ENCODE assay signal across 15 cellular contexts in the genomic region with DNA sequence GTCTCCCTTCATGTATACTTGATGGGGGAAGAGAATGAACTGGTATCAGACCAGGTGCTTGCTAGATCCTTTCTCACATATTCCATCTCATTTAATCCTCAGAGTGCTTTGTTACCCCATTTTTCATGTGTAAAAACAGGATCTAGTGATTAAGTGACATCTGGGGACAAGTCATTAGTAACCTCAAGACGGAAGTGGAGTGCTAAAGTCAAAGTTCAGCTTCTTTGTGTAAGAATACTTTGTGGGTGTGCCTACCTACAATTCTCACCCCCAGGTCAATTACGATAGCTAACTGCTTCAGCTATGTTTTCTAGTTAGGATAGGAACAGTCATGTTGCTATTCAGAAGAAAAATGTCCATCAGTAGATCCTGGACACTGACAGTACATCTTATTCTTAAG. TPM values are rescaled to one million over a fixed set of nuclear protein-coding genes. Genes with fewer than 3 reads are reported as not detected.
DNase-seq lines count a peak whose midpoint lies in the region; ATAC-seq and TF ChIP-seq lines count a peak whose summit lies in the region.
"Had no signal": no experiment of that assay in that cellular context is flagged by ENCODE, and none has a peak within 500 bp of the region (broad histone marks: within the 10 kb centered on the region; RNA-seq: fewer than 3 reads in every experiment).

No MANE protein-coding gene starts in this region.

- peaks cover 72% of the 10 kb centered on the region for H3K4me1 Mint-ChIP-seq in CD8-positive, alpha-beta T cell (ENCODE audit: low read depth)
- H3K4me1 Mint-ChIP-seq in WTC11 = peaks cover 66% of the 10 kb centered on the region

- DNase-seq in CD8-positive, alpha-beta T cell = no peak
- DNase-seq in Jurkat, Clone E6-1 (ENCODE audit: low read depth, low spot score) = peak; percentile 62
- no peak for DNase-seq in WTC11 (ENCODE audit: low spot score)
- no peak for DNase-seq in inferior parietal cortex (ENCODE audit: extremely low spot score)
- no peak for DNase-seq in NCI-H2227 treated with DMSO at 0.1 percent for 48 hours (lab: John Stamatoyannopoulos, UW)
- no peak for DNase-seq in ACHN
- DNase-seq: DMS 273 treated with DMSO at 0.1 percent for 48 hours; effector CD4-positive, alpha-beta T cell; lower lobe of right lung; NCI-H146; tibial artery had no signal

- peaks cover 27% of the 10 kb centered on the region for H3K4me1 ChIP-seq in CD8-positive, alpha-beta T cell (ENCODE audit: insufficient read depth, low read length)
- peaks cover 23 to 45% of the 10 kb centered on the region in 2 donors for H3K4me1 ChIP-seq in muscle layer of duodenum (ENCODE audit: control insufficient read depth in 1 of 2, insufficient read depth in 2 of 2, low read length in 2 of 2)

- H3K27me3 ChIP-seq in CD8-positive, alpha-beta T cell (ENCODE audit: insufficient read depth, low read length) = no peaks in the 10 kb centered on the region
- no peaks in the 10 kb centered on the region for H3K27me3 ChIP-seq in muscle layer of duodenum (ENCODE audit: low read depth, low read length)
- H3K27me3 ChIP-seq: tibial artery had no signal

- POLR2A ChIA-PET in CD8-positive, alpha-beta T cell (lab: Charles Lee) = interaction anchor here (1.5 kb wide), 1 partner anchor 33 kb away, joined by 3 read pairs; no protein-coding TSS in a partner anchor
- POLR2A ChIA-PET in WTC11 (lab: Charles Lee) = no interaction called here

- peaks cover 34% of the 10 kb centered on the region for H3K36me3 Mint-ChIP-seq in CD8-positive, alpha-beta T cell
- H3K36me3 Mint-ChIP-seq in WTC11 = peaks cover 2% of the 10 kb centered on the region; the same call in 1 of the 2 replicates

- no peak for TF ChIP-seq CTCF in CD8-positive, alpha-beta T cell (IDR thresholded peaks at IDR 0.05)
- TF ChIP-seq CTCF in WTC11 (IDR thresholded peaks at IDR 0.05) = no peak

- CTCF ChIA-PET in CD8-positive, alpha-beta T cell (lab: Charles Lee) = interaction anchor here (0.7 kb wide), 1 partner anchor 110 kb away, joined by 3 read pairs; no protein-coding TSS in a partner anchor
- CTCF ChIA-PET in WTC11 (lab: Charles Lee) = interaction anchor here (0.8 kb wide), 1 partner anchor 136 kb away, joined by 3 read pairs; no protein-coding TSS in a partner anchor

- intact Hi-C loops in CD8-positive, alpha-beta T cell (cut with DNase I, micrococcal nuclease) = loop anchor here in 1 of 2 experiments (10.0 kb wide), 3 partner anchors 322 to 1162 kb away; a partner anchor contains a TSS

- in situ Hi-C loops in ACHN (cut with HindIII; ENCODE audit: low pct_ligation_motif_present, low pct_unique_long_range_greater_than_20kb, low sequenced_read_pairs) = no loop called here

- peak overlapping the region; percentile 60 for H3K27ac Mint-ChIP-seq in CD8-positive, alpha-beta T cell
- peak overlapping the region; percentile 29 for H3K27ac Mint-ChIP-seq in WTC11
- H3K27ac Mint-ChIP-seq: progenitor cell of endocrine pancreas had no signal

- no peaks in the 10 kb centered on the region for H3K9me3 ChIP-seq in CD8-positive, alpha-beta T cell (ENCODE audit: low read length)
- no peaks in the 10 kb centered on the region for H3K9me3 ChIP-seq in muscle layer of duodenum (ENCODE audit: control insufficient read depth in 1 of 2, low read length in 2 of 2)
- H3K9me3 ChIP-seq: lower lobe of right lung, tibial artery had no signal

- ATAC-seq in CD8-positive, alpha-beta T cell = no peak
- ATAC-seq in WTC11 (no peak), GM19463 (IDR thresholded peaks at IDR 0.05; ENCODE audit: unreplicated experiment) (no peak)
- ATAC-seq: lower lobe of right lung had no signal

- no peak overlapping the region for H3K4me3 ChIP-seq in CD8-positive, alpha-beta T cell (ENCODE audit: low read depth, low read length)
- H3K4me3 ChIP-seq in Jurkat, Clone E6-1 (ENCODE audit: low read length) = no peak overlapping the region
- H3K4me3 ChIP-seq in muscle layer of duodenum (ENCODE audit: low read depth in 1 of 2, low read length in 2 of 2) = no peak overlapping the region
- H3K4me3 ChIP-seq: lower lobe of right lung, tibial artery had no signal

- no peaks in the 10 kb centered on the region for H3K9me3 Mint-ChIP-seq in CD8-positive, alpha-beta T cell
- H3K9me3 Mint-ChIP-seq in WTC11 = no peaks in the 10 kb centered on the region

- no peak overlapping the region for H3K4me3 Mint-ChIP-seq in CD8-positive, alpha-beta T cell
- no peak overlapping the region for H3K4me3 Mint-ChIP-seq in WTC11

- no peak overlapping the region for H3K27ac ChIP-seq in CD8-positive, alpha-beta T cell (ENCODE audit: low read depth, low read length)
- peak overlapping the region; percentile 34 for H3K27ac ChIP-seq in muscle layer of duodenum (ENCODE audit: low read length)
- H3K27ac ChIP-seq: lower lobe of right lung, tibial artery, VCaP had no signal

- no peaks in the 10 kb centered on the region for H3K27me3 Mint-ChIP-seq in CD8-positive, alpha-beta T cell (ENCODE audit: low read depth)
- H3K27me3 Mint-ChIP-seq in WTC11 (ENCODE audit: low read depth) = no peaks in the 10 kb centered on the region
- H3K27me3 Mint-ChIP-seq: progenitor cell of endocrine pancreas had no signal

- no peaks in the 10 kb centered on the region for H3K36me3 ChIP-seq in CD8-positive, alpha-beta T cell (ENCODE audit: insufficient read depth, low read length)
- no peaks in the 10 kb centered on the region for H3K36me3 ChIP-seq in muscle layer of duodenum (ENCODE audit: control insufficient read depth in 1 of 2, insufficient read depth in 2 of 2, low read length in 2 of 2)
- H3K36me3 ChIP-seq: lower lobe of right lung, tibial artery had no signal

TF ChIP-seq in WTC11, 78 proteins besides CTCF, POLR2A, EP300 and RAD21:
- TF ChIP-seq NFYB (CRISPR knock-in tag; conservative IDR thresholded peaks at IDR 0.05; ENCODE audit: low read depth) (no peak), ZNF219 (CRISPR knock-in tag; IDR thresholded peaks at IDR 0.05; ENCODE audit: borderline replicate concordance) (no peak), TCF7 (CRISPR knock-in tag; IDR thresholded peaks at IDR 0.05; ENCODE audit: low read depth) (no peak), RELA (CRISPR knock-in tag; IDR thresholded peaks at IDR 0.05; ENCODE audit: borderline replicate concordance) (no peak), CREM (CRISPR knock-in tag; IDR thresholded peaks at IDR 0.05) (no peak), JAZF1 (CRISPR knock-in tag; IDR thresholded peaks at IDR 0.05) (no peak), TEAD4 (CRISPR knock-in tag; IDR thresholded peaks at IDR 0.05) (no peak), GABPB1 (CRISPR knock-in tag; IDR thresholded peaks at IDR 0.05) (no peak), ETV6 (CRISPR knock-in tag; IDR thresholded peaks at IDR 0.05) (no peak), TP53 (CRISPR knock-in tag; IDR thresholded peaks at IDR 0.05) (no peak), NFE2L1 (CRISPR knock-in tag; IDR thresholded peaks at IDR 0.05) (no peak), PRRX2 (CRISPR knock-in tag; IDR thresholded peaks at IDR 0.05) (no peak)
- TF ChIP-seq, protein P1, sequence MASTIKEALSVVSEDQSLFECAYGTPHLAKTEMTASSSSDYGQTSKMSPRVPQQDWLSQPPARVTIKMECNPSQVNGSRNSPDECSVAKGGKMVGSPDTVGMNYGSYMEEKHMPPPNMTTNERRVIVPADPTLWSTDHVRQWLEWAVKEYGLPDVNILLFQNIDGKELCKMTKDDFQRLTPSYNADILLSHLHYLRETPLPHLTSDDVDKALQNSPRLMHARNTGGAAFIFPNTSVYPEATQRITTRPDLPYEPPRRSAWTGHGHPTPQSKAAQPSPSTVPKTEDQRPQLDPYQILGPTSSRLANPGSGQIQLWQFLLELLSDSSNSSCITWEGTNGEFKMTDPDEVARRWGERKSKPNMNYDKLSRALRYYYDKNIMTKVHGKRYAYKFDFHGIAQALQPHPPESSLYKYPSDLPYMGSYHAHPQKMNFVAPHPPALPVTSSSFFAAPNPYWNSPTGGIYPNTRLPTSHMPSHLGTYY (CRISPR knock-in tag; IDR thresholded peaks at IDR 0.05) = no peak
- TF ChIP-seq, protein P2, sequence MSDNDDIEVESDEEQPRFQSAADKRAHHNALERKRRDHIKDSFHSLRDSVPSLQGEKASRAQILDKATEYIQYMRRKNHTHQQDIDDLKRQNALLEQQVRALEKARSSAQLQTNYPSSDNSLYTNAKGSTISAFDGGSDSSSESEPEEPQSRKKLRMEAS (CRISPR knock-in tag; IDR thresholded peaks at IDR 0.05) = no peak
- TF ChIP-seq, protein P3, sequence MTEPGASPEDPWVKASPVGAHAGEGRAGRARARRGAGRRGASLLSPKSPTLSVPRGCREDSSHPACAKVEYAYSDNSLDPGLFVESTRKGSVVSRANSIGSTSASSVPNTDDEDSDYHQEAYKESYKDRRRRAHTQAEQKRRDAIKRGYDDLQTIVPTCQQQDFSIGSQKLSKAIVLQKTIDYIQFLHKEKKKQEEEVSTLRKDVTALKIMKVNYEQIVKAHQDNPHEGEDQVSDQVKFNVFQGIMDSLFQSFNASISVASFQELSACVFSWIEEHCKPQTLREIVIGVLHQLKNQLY (CRISPR knock-in tag; IDR thresholded peaks at IDR 0.05) = no peak
- TF ChIP-seq, protein P4, sequence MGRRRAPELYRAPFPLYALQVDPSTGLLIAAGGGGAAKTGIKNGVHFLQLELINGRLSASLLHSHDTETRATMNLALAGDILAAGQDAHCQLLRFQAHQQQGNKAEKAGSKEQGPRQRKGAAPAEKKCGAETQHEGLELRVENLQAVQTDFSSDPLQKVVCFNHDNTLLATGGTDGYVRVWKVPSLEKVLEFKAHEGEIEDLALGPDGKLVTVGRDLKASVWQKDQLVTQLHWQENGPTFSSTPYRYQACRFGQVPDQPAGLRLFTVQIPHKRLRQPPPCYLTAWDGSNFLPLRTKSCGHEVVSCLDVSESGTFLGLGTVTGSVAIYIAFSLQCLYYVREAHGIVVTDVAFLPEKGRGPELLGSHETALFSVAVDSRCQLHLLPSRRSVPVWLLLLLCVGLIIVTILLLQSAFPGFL (CRISPR knock-in tag; IDR thresholded peaks at IDR 0.05; ENCODE audit: borderline replicate concordance) = no peak
- TF ChIP-seq, protein P5, sequence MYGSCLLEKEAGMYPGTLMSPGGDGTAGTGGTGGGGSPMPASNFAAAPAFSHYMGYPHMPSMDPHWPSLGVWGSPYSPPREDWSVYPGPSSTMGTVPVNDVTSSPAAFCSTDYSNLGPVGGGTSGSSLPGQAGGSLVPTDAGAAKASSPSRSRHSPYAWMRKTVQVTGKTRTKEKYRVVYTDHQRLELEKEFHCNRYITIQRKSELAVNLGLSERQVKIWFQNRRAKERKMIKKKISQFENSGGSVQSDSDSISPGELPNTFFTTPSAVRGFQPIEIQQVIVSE (CRISPR knock-in tag; IDR thresholded peaks at IDR 0.05; ENCODE audit: borderline replicate concordance) = no peak

RNA-seq across cellular contexts. Expression of a gene that starts 3.1 kb away (rescaled TPM):
- total RNA-seq in CD8-positive, alpha-beta T cell = 10 to 100 TPM; 40.3 to 40.7 TPM
- 43.9 TPM for polyA plus RNA-seq in Jurkat, Clone E6-1 (2012; ENCODE audit: insufficient read depth, insufficient read length)
- total RNA-seq in WTC11 (2021) = 43.7 to 48.1 TPM (median 44.4 TPM) in 3 replicates

RNA-seq across cellular contexts. Expression of a gene that starts 5.0 kb away (rescaled TPM):
- total RNA-seq in CD8-positive, alpha-beta T cell = 10 to 100 TPM; 39.4 to 39.7 TPM
- polyA plus RNA-seq in Jurkat, Clone E6-1 (2012; ENCODE audit: insufficient read depth, insufficient read length) = 112 TPM
- 53.3 to 61.5 TPM (median 60.1 TPM) in 3 replicates for total RNA-seq in WTC11 (2021)
